In genomic region chr15:96073908-96074307, GRCh38 we compare ENCODE assay signal across 29 cellular contexts.
"Had no signal": no experiment of that assay in that cellular context is flagged by ENCODE, and none has a peak within 500 bp of the region (broad histone marks: within the 10 kb centered on the region; RNA-seq: fewer than 3 reads in every experiment).

No MANE protein-coding gene starts in this region.

- H3K4me1 ChIP-seq: esophagus muscularis mucosa, foreskin keratinocyte, gastrocnemius medialis, heart right ventricle had no signal

- H3K9me3 Mint-ChIP-seq: activated CD4-positive, alpha-beta memory T cell treated with anti-CD3 and anti-CD28 coated beads, Interleukin-2, amount 10 ng/mL, durations not matched to agents 7 days and 5 days; activated naive CD4-positive, alpha-beta T cell treated with anti-CD3 and anti-CD28 coated beads, Interleukin-2, amount 10 ng/mL, durations not matched to agents 7 days and 5 days; activated T-cell treated with anti-CD3 and anti-CD28 coated beads, Interleukin-2, amount 50 U/mL, for 24 hours; central memory CD8-positive, alpha-beta T cell had no signal

- H3K4me2 ChIP-seq: hepatocyte had no signal

- H3K79me2 ChIP-seq: hepatocyte had no signal

- H3K4me1 Mint-ChIP-seq: activated CD4-positive, alpha-beta memory T cell treated with anti-CD3 and anti-CD28 coated beads, Interleukin-2, amount 10 ng/mL, durations not matched to agents 7 days and 5 days; activated CD4-positive, alpha-beta T cell treated with anti-CD3 and anti-CD28 coated beads for 36 hours; activated CD4-positive, alpha-beta T cell treated with anti-CD3 and anti-CD28 coated beads, Interleukin-2, amount 10 ng/mL, durations not matched to agents 24 days and 14 days; activated naive CD4-positive, alpha-beta T cell treated with anti-CD3 and anti-CD28 coated beads, Interleukin-2, amount 10 ng/mL, durations not matched to agents 7 days and 5 days; activated naive CD8-positive, alpha-beta T cell treated with anti-CD3 and anti-CD28 coated beads, Interleukin-2, amount 10 ng/mL, durations not matched to agents 7 days and 5 days; central memory CD8-positive, alpha-beta T cell had no signal

- H3K9me3 ChIP-seq: esophagus muscularis mucosa, gastrocnemius medialis, heart right ventricle had no signal

- DNase-seq: activated CD4-positive, alpha-beta memory T cell treated with anti-CD3 and anti-CD28 coated beads, Interleukin-2, amount 10 ng/mL, durations not matched to agents 7 days and 5 days; activated CD4-positive, alpha-beta T cell treated with anti-CD3 and anti-CD28 coated beads for 36 hours; activated CD4-positive, alpha-beta T cell treated with anti-CD3 and anti-CD28 coated beads, Interleukin-2, amount 10 ng/mL, durations not matched to agents 24 days and 14 days; activated CD4-positive, CD25-positive, alpha-beta regulatory T cell; activated CD4-positive, CD25-positive, alpha-beta regulatory T cell treated with anti-CD3 and anti-CD28 coated beads, Interleukin-2, amount 50 U/mL, for 72 hours; activated CD8-positive, alpha-beta memory T cell treated with anti-CD3 and anti-CD28 coated beads, Interleukin-2, amount 50 U/mL, for 48 hours; activated gamma-delta T cell; activated naive CD4-positive, alpha-beta T cell; activated naive CD4-positive, alpha-beta T cell treated with anti-CD3 and anti-CD28 coated beads, Interleukin-2, amount 10 ng/mL, durations not matched to agents 7 days and 5 days; activated naive CD8-positive, alpha-beta T cell treated with anti-CD3 and anti-CD28 coated beads, Interleukin-2, amount 10 ng/mL, durations not matched to agents 7 days and 5 days; activated T-cell treated with anti-CD3 and anti-CD28 coated beads for 4 hours; activated T-cell treated with anti-CD3 and anti-CD28 coated beads, Interleukin-2, amount 50 U/mL, for 24 hours; activated T-cell treated with anti-CD3 and anti-CD28 coated beads, Interleukin-2, amount 50 U/mL, for 72 hours; anterior cingulate cortex; brain microvascular endothelial cell; dorsolateral prefrontal cortex; effector memory CD4-positive, alpha-beta T cell; erythroblast; foreskin keratinocyte; gastrocnemius medialis; glutamatergic neuron; heart right ventricle; T-helper 2 cell had no signal

- H3K27ac ChIP-seq: brain microvascular endothelial cell, coronary artery, dorsolateral prefrontal cortex, esophagus muscularis mucosa, foreskin keratinocyte, gastrocnemius medialis, heart right ventricle, hepatocyte had no signal

- H3K36me3 ChIP-seq: brain microvascular endothelial cell, esophagus muscularis mucosa, gastrocnemius medialis, heart right ventricle had no signal

- H3K4me3 ChIP-seq: coronary artery, dorsolateral prefrontal cortex, esophagus muscularis mucosa, gastrocnemius medialis, heart right ventricle, hepatocyte had no signal

- H3K27me3 ChIP-seq: brain microvascular endothelial cell, esophagus muscularis mucosa, foreskin keratinocyte, gastrocnemius medialis, heart right ventricle, hepatocyte had no signal

- H3K4me3 Mint-ChIP-seq: activated CD4-positive, alpha-beta memory T cell treated with anti-CD3 and anti-CD28 coated beads, Interleukin-2, amount 10 ng/mL, durations not matched to agents 7 days and 5 days; activated CD4-positive, alpha-beta T cell treated with anti-CD3 and anti-CD28 coated beads for 36 hours; activated CD4-positive, alpha-beta T cell treated with anti-CD3 and anti-CD28 coated beads, Interleukin-2, amount 10 ng/mL, durations not matched to agents 24 days and 14 days; activated naive CD4-positive, alpha-beta T cell treated with anti-CD3 and anti-CD28 coated beads, Interleukin-2, amount 10 ng/mL, durations not matched to agents 7 days and 5 days; activated naive CD8-positive, alpha-beta T cell treated with anti-CD3 and anti-CD28 coated beads, Interleukin-2, amount 10 ng/mL, durations not matched to agents 7 days and 5 days; activated T-cell treated with anti-CD3 and anti-CD28 coated beads, Interleukin-2, amount 50 U/mL, for 24 hours; activated T-cell treated with anti-CD3 and anti-CD28 coated beads, Interleukin-2, amount 50 U/mL, for 72 hours; central memory CD8-positive, alpha-beta T cell; dendritic cell treated with granulocyte-macrophage colony-stimulating factor and Interleukin-4, amounts not matched to agents 40 ng/mL and 50 ng/mL, for 4 days had no signal

- H2AFZ ChIP-seq: hepatocyte had no signal

- H3K27me3 Mint-ChIP-seq: activated CD4-positive, alpha-beta memory T cell treated with anti-CD3 and anti-CD28 coated beads, Interleukin-2, amount 10 ng/mL, durations not matched to agents 7 days and 5 days; activated naive CD8-positive, alpha-beta T cell treated with anti-CD3 and anti-CD28 coated beads, Interleukin-2, amount 10 ng/mL, durations not matched to agents 7 days and 5 days had no signal

- H3K36me3 Mint-ChIP-seq: activated naive CD4-positive, alpha-beta T cell treated with anti-CD3 and anti-CD28 coated beads, Interleukin-2, amount 10 ng/mL, durations not matched to agents 7 days and 5 days; activated naive CD4-positive, alpha-beta T cell treated with anti-CD3 and anti-CD28 coated beads, Interleukin-2, amount 50 U/mL, for 72 hours; activated naive CD8-positive, alpha-beta T cell treated with anti-CD3 and anti-CD28 coated beads, Interleukin-2, amount 10 ng/mL, durations not matched to agents 7 days and 5 days had no signal

- ATAC-seq: activated CD4-positive, alpha-beta T cell treated with anti-CD3 and anti-CD28 coated beads for 36 hours; activated naive CD4-positive, alpha-beta T cell treated with anti-CD3 and anti-CD28 coated beads, Interleukin-2, amount 50 U/mL, for 72 hours; activated T-cell treated with anti-CD3 and anti-CD28 coated beads, Interleukin-2, amount 50 U/mL, for 72 hours; foreskin keratinocyte; gastrocnemius medialis; heart right ventricle had no signal

- H3K27ac Mint-ChIP-seq: activated CD4-positive, alpha-beta memory T cell treated with anti-CD3 and anti-CD28 coated beads, Interleukin-2, amount 10 ng/mL, durations not matched to agents 7 days and 5 days; activated CD4-positive, alpha-beta T cell treated with anti-CD3 and anti-CD28 coated beads for 36 hours; activated CD4-positive, alpha-beta T cell treated with anti-CD3 and anti-CD28 coated beads, Interleukin-2, amount 10 ng/mL, durations not matched to agents 24 days and 14 days; activated naive CD4-positive, alpha-beta T cell treated with anti-CD3 and anti-CD28 coated beads, Interleukin-2, amount 10 ng/mL, durations not matched to agents 7 days and 5 days; activated naive CD4-positive, alpha-beta T cell treated with anti-CD3 and anti-CD28 coated beads, Interleukin-2, amount 50 U/mL, for 72 hours; activated naive CD8-positive, alpha-beta T cell treated with anti-CD3 and anti-CD28 coated beads, Interleukin-2, amount 10 ng/mL, durations not matched to agents 7 days and 5 days; activated T-cell treated with anti-CD3 and anti-CD28 coated beads, Interleukin-2, amount 50 U/mL, for 24 hours; activated T-cell treated with anti-CD3 and anti-CD28 coated beads, Interleukin-2, amount 50 U/mL, for 72 hours; dendritic cell treated with granulocyte-macrophage colony-stimulating factor and Interleukin-4, amounts not matched to agents 40 ng/mL and 50 ng/mL, for 4 days had no signal
